ENCODE assay signal across 18 cellular contexts in the genomic region with DNA sequence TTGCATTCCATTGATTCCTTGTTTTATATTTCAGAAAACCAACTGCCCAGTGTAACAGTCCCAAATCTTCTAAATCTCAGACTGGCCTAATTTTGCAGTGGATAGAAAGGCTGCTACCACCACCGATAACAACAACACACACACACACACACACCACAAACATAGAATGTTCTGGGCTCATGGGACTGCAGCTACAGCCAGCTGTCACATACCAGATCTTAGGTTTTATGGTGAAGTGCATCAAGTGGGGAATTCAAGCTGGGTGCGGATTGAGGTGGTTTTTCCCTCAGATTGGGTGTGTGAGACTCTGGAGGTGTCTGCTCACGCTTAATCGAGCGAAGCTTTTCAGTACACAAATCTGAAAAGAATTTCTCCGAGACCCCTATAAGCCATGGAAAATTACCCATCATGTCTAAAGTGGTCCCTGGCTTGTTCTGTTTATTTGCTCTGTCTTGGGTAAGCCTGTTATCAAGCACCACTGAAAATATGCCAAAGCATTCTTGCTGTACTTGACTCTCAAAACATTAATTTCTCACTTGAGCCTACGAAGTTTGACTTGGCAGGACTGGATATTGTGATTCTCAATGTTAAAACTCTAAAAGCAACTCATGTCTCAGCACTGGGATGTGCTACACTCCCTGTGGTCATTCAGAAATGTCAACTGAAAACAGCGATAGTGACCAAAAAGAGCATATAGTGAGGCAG.
DNase-seq lines count a peak whose midpoint lies in the region; FAIRE-seq and TF ChIP-seq lines count a peak whose summit lies in the region.
"Had no signal": no experiment of that assay in that cellular context is flagged by ENCODE, and none has a peak within 500 bp of the region (broad histone marks: within the 10 kb centered on the region; RNA-seq: fewer than 3 reads in every experiment).

No MANE protein-coding gene starts in this region.

- peak; percentile 43 for FAIRE-seq in keratinocyte (lab: Jason Lieb, UNC)
- FAIRE-seq: HTR-8/SVneo had no signal

- H3K9me3 ChIP-seq in keratinocyte (ENCODE audit: control insufficient read depth, low read depth, low read length) (no peaks in the 10 kb centered on the region), spleen (peaks cover 0 to 17% (median 0%) of the 10 kb centered on the region in 8 donors)
- H3K9me3 ChIP-seq: MG63 had no signal

- no peak overlapping the region for H3K4me2 ChIP-seq in keratinocyte (ENCODE audit: control insufficient read depth, extremely low read depth, insufficient read depth, low read depth, low read length)

- H3K27me3 Mint-ChIP-seq in brain: no peaks in the 10 kb centered on the region
- H3K27me3 Mint-ChIP-seq: T-helper 17 cell had no signal

- peaks cover 4 to 20% (median 17%) of the 10 kb centered on the region in 5 experiments for H3K9me3 Mint-ChIP-seq in brain

- TF ChIP-seq POLR2A in spleen (IDR thresholded peaks at IDR 0.05): no peak

- H3K36me3 ChIP-seq in keratinocyte (ENCODE audit: control insufficient read depth in 2 of 2, extremely low read depth in 1 of 2, insufficient read depth in 2 of 2, low read length in 2 of 2) (no peaks in the 10 kb centered on the region), spleen (no peaks in the 10 kb centered on the region)
- H3K36me3 ChIP-seq: MG63 had no signal

- TF ChIP-seq CTCF in brain (conservative IDR thresholded peaks at IDR 0.05): no peak
- no peak for TF ChIP-seq CTCF in keratinocyte (optimal IDR thresholded peaks at IDR 0.05 in 1 of 3, IDR thresholded peaks at IDR 0.05 in 1 of 3, conservative IDR thresholded peaks at IDR 0.05 in 1 of 3; ENCODE audit: extremely low read depth in 1 of 3, insufficient read depth in 2 of 3, low read length in 3 of 3)
- no peak for TF ChIP-seq CTCF in spleen (IDR thresholded peaks at IDR 0.05 in 8 of 11, conservative IDR thresholded peaks at IDR 0.05 in 3 of 11)

- no peak overlapping the region for H3K4me3 Mint-ChIP-seq in brain
- H3K4me3 Mint-ChIP-seq: naive thymus-derived CD8-positive, alpha-beta T cell; T-helper 17 cell had no signal

- no peak overlapping the region for H3K4me3 ChIP-seq in keratinocyte (ENCODE audit: control insufficient read depth in 2 of 3, extremely low read depth in 1 of 3, insufficient read depth in 2 of 3, low read depth in 1 of 3, low read length in 3 of 3)
- no peak overlapping the region for H3K4me3 ChIP-seq in spleen
- H3K4me3 ChIP-seq: MG63 had no signal

- H3K27ac ChIP-seq in keratinocyte (ENCODE audit: control insufficient read depth, insufficient read depth, low read length): no peak overlapping the region
- H3K27ac ChIP-seq in spleen: peak overlapping the region in 5 of 8 donors; percentile 4 to 71 (median 51)
- H3K27ac ChIP-seq: RWPE1 had no signal

- WGBS in spleen, 5 donors: 72 to 84% (median 78%) methylated on average over 8 of the region's 8 CpGs

- no peaks in the 10 kb centered on the region for H3K27me3 ChIP-seq in keratinocyte (ENCODE audit: control insufficient read depth, extremely low read depth, insufficient read depth, low read length)
- H3K27me3 ChIP-seq in spleen (replicated peaks in 1 of 7): no peaks in the 10 kb centered on the region
- H3K27me3 ChIP-seq: MG63 had no signal

- dilution Hi-C loops in keratinocyte (cut with MboI; ENCODE audit: extremely low pct_ligation_motif_present, low sequenced_read_pairs): no loop called here

- no peak overlapping the region for H3K9ac ChIP-seq in keratinocyte (ENCODE audit: control insufficient read depth, extremely low read depth, insufficient read depth, low read length)

- peaks cover 3% of the 10 kb centered on the region for H3K36me3 Mint-ChIP-seq in brain

- H3K4me1 ChIP-seq in keratinocyte (ENCODE audit: control insufficient read depth, extremely low read depth, insufficient read depth, low read length) (peaks cover 21% of the 10 kb centered on the region), spleen (peaks cover 0 to 38% (median 5%) of the 10 kb centered on the region in 6 donors)

- no peaks in the 10 kb centered on the region for H3K9me1 ChIP-seq in keratinocyte (ENCODE audit: control insufficient read depth, extremely low read depth, insufficient read depth, low read length)

- peaks cover 20% of the 10 kb centered on the region for H3K4me1 Mint-ChIP-seq in brain

- H2AFZ ChIP-seq in keratinocyte (ENCODE audit: control insufficient read depth, low read length): peak overlapping the region; percentile 25

- H4K20me1 ChIP-seq in keratinocyte (ENCODE audit: control insufficient read depth, extremely low read depth, insufficient read depth, low read length): no peaks in the 10 kb centered on the region

- DNase-seq in DMS79 treated with DMSO at 0.1 percent for 48 hours (lab: John Stamatoyannopoulos, UW): peak; percentile 88
- no peak for DNase-seq in keratinocyte (ENCODE audit: low read depth, low spot score)
- no peak for DNase-seq in spleen
- DNase-seq in cortex of kidney (lab: John Stamatoyannopoulos, UW): no peak
- no peak for DNase-seq in SHP77 (lab: John Stamatoyannopoulos, UW)
- no peak for DNase-seq in NCI-H226
- DNase-seq in germinal center (ENCODE audit: low spot score): no peak
- DNase-seq: activated CD4-positive, CD25-positive, alpha-beta regulatory T cell; GOT3; MG63; naive thymus-derived CD8-positive, alpha-beta T cell; NCI-H187; NCI-H748 treated with DMSO at 0.1 percent for 48 hours; retina; T-helper 17 cell had no signal

- H3K79me2 ChIP-seq in keratinocyte (ENCODE audit: control insufficient read depth, insufficient read depth, low read length): no peaks in the 10 kb centered on the region

- intact Hi-C loops in spleen (cut with DNase I; ENCODE audit: low total_unique reads): no loop called here

- H3K27ac Mint-ChIP-seq in brain: peak overlapping the region in 4 of 5 experiments; percentile 13 to 80 (median 40)
- H3K27ac Mint-ChIP-seq: naive thymus-derived CD8-positive, alpha-beta T cell; T-helper 17 cell had no signal
